ENCODE assay signal across 11 cellular contexts in the genomic region with DNA sequence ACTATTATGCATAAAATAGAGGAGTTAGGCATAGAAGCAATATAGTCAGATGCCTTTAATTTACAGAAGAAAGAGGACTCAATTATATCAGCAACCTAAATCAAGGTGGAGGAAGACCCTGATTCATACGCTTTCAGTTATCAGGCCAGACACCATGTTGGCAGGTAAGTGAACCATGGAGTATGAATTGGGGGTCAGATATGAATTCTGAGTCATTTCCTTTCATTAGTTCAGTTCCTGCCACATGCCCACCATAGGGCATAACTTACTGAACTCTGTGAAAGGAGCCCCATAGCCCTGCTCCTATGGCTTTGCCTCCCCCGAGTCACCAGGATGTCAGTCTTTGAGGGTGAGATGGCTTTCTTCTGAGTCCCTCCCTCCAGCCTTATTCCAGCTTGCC. TPM values are rescaled to one million over a fixed set of nuclear protein-coding genes. Genes with fewer than 3 reads are reported as not detected.
"Had no signal": no experiment of that assay in that cellular context is flagged by ENCODE, and none has a peak within 500 bp of the region (broad histone marks: within the 10 kb centered on the region; RNA-seq: fewer than 3 reads in every experiment).

No MANE protein-coding gene starts in this region.

- H3K4me3 ChIP-seq: GM23248, GM23338, HAP-1 had no signal

- H2AFZ ChIP-seq: GM23248, GM23338 had no signal

- DNase-seq: GM23248, GOT3, H7, H9, HCEC 1CT, HFFc6 had no signal

- FAIRE-seq: H54 had no signal

- H3K27ac ChIP-seq: GM23248 had no signal

- H3K4me1 ChIP-seq: HAP-1 had no signal

- H3K4me2 ChIP-seq: GM23338 had no signal

- H3K9ac ChIP-seq: GM23248 had no signal

- H3K9me3 ChIP-seq: HAP-1 had no signal

- ATAC-seq: GM23338, HCT116 had no signal

- H3K36me3 ChIP-seq: HAP-1 had no signal

RNA-seq across cellular contexts. Expression of a gene that starts 15.1 kb away (rescaled TPM):
- total RNA-seq: GM23248, GM23338, H4, H7 had no signal
- polyA plus RNA-seq: GM23248 had no signal

RNA-seq across cellular contexts. Expression of a gene that starts 17.4 kb away (rescaled TPM):
- total RNA-seq: GM23248, GM23338, H4, H7, H9, HFFc6 had no signal
- polyA plus RNA-seq: GM23248, GM23338 had no signal

RNA-seq across cellular contexts. Expression of a gene that starts 24.4 kb away (rescaled TPM):
- total RNA-seq: GM23248, GM23338, H4, H7, H9, HFFc6 had no signal
- polyA plus RNA-seq: GM23248, GM23338 had no signal
